Comparison of ENCODE assay signal across 10 cellular contexts in genomic region chr5:80185095-80185494, GRCh38.
DNase-seq lines count a peak whose midpoint lies in the region; TF ChIP-seq lines count a peak whose summit lies in the region.
"Had no signal": no experiment of that assay in that cellular context is flagged by ENCODE, and none has a peak within 500 bp of the region (broad histone marks: within the 10 kb centered on the region; RNA-seq: fewer than 3 reads in every experiment).

No MANE protein-coding gene starts in this region.

- peak overlapping the region; percentile 8 for H4K8ac ChIP-seq in trophoblast cell (ENCODE audit: low read depth, low read length)

- peaks cover 25% of the 10 kb centered on the region for H4K20me1 ChIP-seq in smooth muscle cell (ENCODE audit: low read depth)

- peaks cover 18% of the 10 kb centered on the region for H3F3A ChIP-seq in smooth muscle cell (ENCODE audit: low read depth)

- CTCF ChIA-PET in Calu3 (lab: Charles Lee) = interaction anchor here (0.6 to 1.7 kb wide), 5 partner anchors 20 to 122 kb away, joined by 3 to 10 read pairs (median 5); partner anchors contain the start of gene SERINC5

- H3K27ac ChIP-seq in dorsolateral prefrontal cortex (peak overlapping the region in 33 of 59 donors; percentile 5 to 75 (median 60)), trophoblast cell (ENCODE audit: low read depth, low read length) (peak overlapping the region; percentile 79), smooth muscle cell (ENCODE audit: low read depth) (no peak overlapping the region)

- H3K36me3 Mint-ChIP-seq in Calu3 (ENCODE audit: insufficient read depth, unreplicated experiment) = peaks cover 26% of the 10 kb centered on the region

- no peak overlapping the region for H2AK5ac ChIP-seq in trophoblast cell (ENCODE audit: low read length)

- no peak for TF ChIP-seq CTCF in Calu3 (IDR thresholded peaks at IDR 0.05; ENCODE audit: unreplicated experiment)
- TF ChIP-seq CTCF in dorsolateral prefrontal cortex (IDR thresholded peaks at IDR 0.05 in 54 of 56, conservative IDR thresholded peaks at IDR 0.05 in 2 of 56; ENCODE audit: low read depth in 1 of 56, partially characterized antibody in 56 of 56) = no peak
- no peak for TF ChIP-seq CTCF in smooth muscle cell (IDR thresholded peaks at IDR 0.05; ENCODE audit: borderline replicate concordance, insufficient read depth, poor library complexity, severe bottlenecking)

- DNase-seq in Calu3 = no peak
- no peak for DNase-seq in NT2/D1 (ENCODE audit: low read depth, low spot score)
- DNase-seq in dorsolateral prefrontal cortex = no peak
- no peak for DNase-seq in trophoblast cell
- DNase-seq in NCI-H1417 treated with DMSO at 0.1 percent for 48 hours (lab: John Stamatoyannopoulos, UW) = no peak
- no peak for DNase-seq in DMS153 treated with DMSO at 0.1 percent for 48 hours (lab: John Stamatoyannopoulos, UW; ENCODE audit: unreplicated experiment)
- DNase-seq in smooth muscle cell (lab: John Stamatoyannopoulos, UW; ENCODE audit: unreplicated experiment) = no peak
- DNase-seq in GOT3 (lab: John Stamatoyannopoulos, UW) = no peak
- DNase-seq: activated CD4-positive, CD25-positive, alpha-beta regulatory T cell; amygdala had no signal

- no peaks in the 10 kb centered on the region for H3K9me3 Mint-ChIP-seq in Calu3 (ENCODE audit: low read depth, unreplicated experiment)

- BruUV-seq in Calu3 (replicated peaks; lab: Mats Ljungman, UMichigan) = no TSS peak

- intact Hi-C loops in Calu3 (cut with micrococcal nuclease; ENCODE audit: unreplicated experiment) (loop anchor here (2.0 to 10.0 kb wide), 2 partner anchors 72 to 90 kb away; partner anchors contain the start of gene SERINC5), dorsolateral prefrontal cortex (cut with DNase I) (no loop called here)

- peaks cover 5% of the 10 kb centered on the region for H3K79me2 ChIP-seq in trophoblast cell (ENCODE audit: control insufficient read depth, insufficient read depth, low read length, poor library complexity)
- peaks cover 55% of the 10 kb centered on the region for H3K79me2 ChIP-seq in smooth muscle cell (ENCODE audit: low read depth)

- H3K9ac ChIP-seq in NT2/D1 (ENCODE audit: insufficient read length, low read depth) (peak overlapping the region; percentile 52), trophoblast cell (ENCODE audit: low read length) (no peak overlapping the region), smooth muscle cell (ENCODE audit: low read depth) (no peak overlapping the region)

- peak overlapping the region; percentile 58 for H3K27ac Mint-ChIP-seq in Calu3 (ENCODE audit: unreplicated experiment)

- H3K36me3 ChIP-seq in NT2/D1 (ENCODE audit: insufficient read depth, insufficient read length, low read length) = no peaks in the 10 kb centered on the region
- H3K36me3 ChIP-seq in trophoblast cell (ENCODE audit: control insufficient read depth in 1 of 2, insufficient read depth in 2 of 2, low read length in 2 of 2) = no peaks in the 10 kb centered on the region
- H3K36me3 ChIP-seq in smooth muscle cell (ENCODE audit: low read depth) = no peaks in the 10 kb centered on the region

- H3K4me3 ChIP-seq in NT2/D1 (ENCODE audit: insufficient read length, low read depth) (no peak overlapping the region), dorsolateral prefrontal cortex (no peak overlapping the region), trophoblast cell (ENCODE audit: low read depth, low read length) (no peak overlapping the region), smooth muscle cell (no peak overlapping the region)

- H3K4me3 Mint-ChIP-seq in Calu3 (ENCODE audit: low read depth, unreplicated experiment) = peak overlapping the region; percentile 1

- peaks cover 37% of the 10 kb centered on the region for H3K79me1 ChIP-seq in trophoblast cell (ENCODE audit: low read length)

- no peaks in the 10 kb centered on the region for H3K27me3 Mint-ChIP-seq in Calu3 (ENCODE audit: unreplicated experiment)

- H3K4me1 Mint-ChIP-seq in Calu3 (ENCODE audit: low read depth, unreplicated experiment) = peaks cover 76% of the 10 kb centered on the region

- peak overlapping the region; percentile 71 for H4K91ac ChIP-seq in trophoblast cell (ENCODE audit: low read depth, low read length)

- H3K4ac ChIP-seq in trophoblast cell (ENCODE audit: low read depth, low read length) = peak overlapping the region; percentile 6

- no peak overlapping the region for H2BK5ac ChIP-seq in trophoblast cell (ENCODE audit: low read depth, low read length, poor library complexity)

- H2BK12ac ChIP-seq in trophoblast cell (ENCODE audit: low read length) = peak overlapping the region; percentile 45

- H3K27me3 ChIP-seq in NT2/D1 (ENCODE audit: insufficient read depth, insufficient read length) (no peaks in the 10 kb centered on the region), dorsolateral prefrontal cortex (no peaks in the 10 kb centered on the region), trophoblast cell (ENCODE audit: insufficient read depth, low read length) (no peaks in the 10 kb centered on the region), smooth muscle cell (ENCODE audit: low read depth) (no peaks in the 10 kb centered on the region)

- H3K4me2 ChIP-seq in trophoblast cell (ENCODE audit: low read length) = no peak overlapping the region
- H3K4me2 ChIP-seq in smooth muscle cell = no peak overlapping the region

- H3K4me1 ChIP-seq in NT2/D1 (ENCODE audit: insufficient read depth, insufficient read length) = peaks cover 7% of the 10 kb centered on the region
- H3K4me1 ChIP-seq in trophoblast cell (ENCODE audit: control insufficient read depth in 1 of 2, insufficient read depth in 2 of 2, low read length in 2 of 2) = peaks cover 34 to 43% of the 10 kb centered on the region in 2 experiments
- H3K4me1 ChIP-seq in smooth muscle cell (ENCODE audit: low read depth) = peaks cover 61% of the 10 kb centered on the region

- no CpG with 5 or more reads among the region's 6 CpGs for WGBS in trophoblast cell (ENCODE audit: extremely low coverage, insufficient coverage, insufficient read length)
- WGBS in smooth muscle cell (ENCODE audit: low lambda C conversion rate) = 83% methylated on average over 6 of the region's 6 CpGs

- no peak overlapping the region for H4K12ac ChIP-seq in trophoblast cell (ENCODE audit: low read depth, low read length)

- H3K9me3 ChIP-seq in NT2/D1 (ENCODE audit: insufficient read depth, low read length) (no peaks in the 10 kb centered on the region), trophoblast cell (ENCODE audit: insufficient read depth, low read depth, low read length) (no peaks in the 10 kb centered on the region), smooth muscle cell (replicated peaks; ENCODE audit: low read depth) (no peaks in the 10 kb centered on the region)

- H3K18ac ChIP-seq in trophoblast cell (ENCODE audit: low read length) = peak overlapping the region; percentile 7

- peak overlapping the region; percentile 4 for H3K14ac ChIP-seq in trophoblast cell (ENCODE audit: low read length)

- no peak overlapping the region for H3K23ac ChIP-seq in trophoblast cell (ENCODE audit: low read length)

- H2AFZ ChIP-seq in trophoblast cell (ENCODE audit: insufficient read depth, low read length, poor library complexity) (no peak overlapping the region), smooth muscle cell (ENCODE audit: low read depth) (no peak overlapping the region)

- H2BK120ac ChIP-seq in trophoblast cell (ENCODE audit: insufficient read depth, low read length, poor library complexity) = peak overlapping the region; percentile 26
